ENCODE assay signal across 8 cellular contexts in the genomic region with DNA sequence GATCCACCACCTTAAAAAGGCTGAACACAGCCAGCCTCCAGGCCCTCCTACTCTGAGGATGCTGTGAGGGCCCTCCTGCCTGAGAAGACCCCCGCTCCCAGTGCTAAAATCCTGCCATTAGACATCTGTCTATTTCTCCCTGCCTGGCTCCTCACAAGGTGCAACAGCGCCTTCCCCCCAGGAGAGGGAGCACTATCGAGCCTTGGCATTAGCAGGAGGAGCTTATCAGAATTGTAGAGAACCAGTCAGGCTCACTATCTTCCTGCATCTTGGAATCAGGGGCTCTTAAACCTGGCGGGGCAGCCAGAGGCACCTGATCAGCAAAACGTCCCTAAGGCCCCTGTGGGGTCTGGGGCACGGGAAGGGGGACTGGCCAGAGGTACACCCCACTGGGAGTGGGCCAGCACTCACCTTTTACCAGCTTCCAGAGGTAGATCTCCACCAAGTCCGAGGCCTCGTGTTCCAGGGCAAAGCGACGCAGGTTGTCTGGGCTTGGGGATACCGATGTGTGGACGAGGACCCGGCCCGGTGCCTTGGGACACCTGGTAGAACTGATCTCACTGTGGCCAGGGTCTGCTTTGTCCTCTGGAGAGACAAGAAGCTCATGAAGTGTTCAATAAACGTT. TPM values are rescaled to one million over a fixed set of nuclear protein-coding genes. Genes with fewer than 3 reads are reported as not detected.
DNase-seq lines count a peak whose midpoint lies in the region; ATAC-seq and TF ChIP-seq lines count a peak whose summit lies in the region.

No MANE protein-coding gene starts in this region.

- no peak overlapping the region for H3K9ac ChIP-seq in smooth muscle cell (ENCODE audit: low read depth)

- H3K27me3 ChIP-seq in AG04450 (ENCODE audit: control insufficient read depth, insufficient read depth, low read length), result peaks cover 2% of the 10 kb centered on the region
- no peaks in the 10 kb centered on the region for H3K27me3 ChIP-seq in smooth muscle cell (ENCODE audit: low read depth)

- H3F3A ChIP-seq in smooth muscle cell (ENCODE audit: low read depth), result no peaks in the 10 kb centered on the region

- H4K20me1 ChIP-seq in smooth muscle cell (ENCODE audit: low read depth), result no peaks in the 10 kb centered on the region

- ATAC-seq in GM18511 (IDR thresholded peaks at IDR 0.05; ENCODE audit: unreplicated experiment) (peak; percentile 58), GM19324 (IDR thresholded peaks at IDR 0.05; ENCODE audit: low FRiP score, unreplicated experiment) (no peak)

- no peaks in the 10 kb centered on the region for H3K79me2 ChIP-seq in smooth muscle cell (ENCODE audit: low read depth)

- H2AFZ ChIP-seq in smooth muscle cell (ENCODE audit: low read depth), result no peak overlapping the region

- no peaks in the 10 kb centered on the region for H3K4me1 ChIP-seq in smooth muscle cell (ENCODE audit: low read depth)

- H3K4me3 ChIP-seq in AG04450 (ENCODE audit: low read depth, low read length) (no peak overlapping the region), smooth muscle cell (no peak overlapping the region)

- CTCF ChIA-PET in AG04450 (lab: Charles Lee), result interaction anchor here (0.5 to 8.2 kb wide), 43 partner anchors 8 to 1401 kb away, joined by 3 to 140 read pairs (median 4); partner anchors contain the start of gene CHRDL2

- H3K27ac ChIP-seq in AG04450 (ENCODE audit: low read depth, low read length) (no peak overlapping the region), smooth muscle cell (ENCODE audit: low read depth) (no peak overlapping the region)

- TF ChIP-seq CTCF in AG04450 (IDR thresholded peaks at IDR 0.05; ENCODE audit: low read depth, low read length) (peak; percentile 99), smooth muscle cell (IDR thresholded peaks at IDR 0.05; ENCODE audit: borderline replicate concordance, insufficient read depth, poor library complexity, severe bottlenecking) (peak; percentile 81)

- no peak overlapping the region for H3K4me2 ChIP-seq in smooth muscle cell

- DNase-seq in AG04450 (ENCODE audit: low read depth, low spot score), result peak; percentile 51
- DNase-seq in NCI-H1417 (lab: John Stamatoyannopoulos, UW), result peak; percentile 23 to 71 (median 37)
- peak; percentile 16 for DNase-seq in T-helper 22 cell (ENCODE audit: low read depth)
- peak in 47 of 58 donors; percentile 2 to 68 (median 33) for DNase-seq in anterior cingulate cortex (lab: John Stamatoyannopoulos, UW)
- peak; percentile 84 for DNase-seq in hepatic stellate cell (ENCODE audit: low spot score)
- peak; percentile 15 for DNase-seq in smooth muscle cell (lab: John Stamatoyannopoulos, UW; ENCODE audit: unreplicated experiment)

- POLR2A ChIA-PET in AG04450 (lab: Yijun Ruan, JAX), result interaction anchor here (0.5 to 1.1 kb wide), 3 partner anchors 18 to 66 kb away, joined by 3 to 11 read pairs (median 9); no protein-coding TSS in a partner anchor

- no peaks in the 10 kb centered on the region for H3K36me3 ChIP-seq in smooth muscle cell (ENCODE audit: low read depth)

- no peaks in the 10 kb centered on the region for H3K9me3 ChIP-seq in AG04450 (ENCODE audit: control insufficient read depth, insufficient read depth, low read length)
- no peaks in the 10 kb centered on the region for H3K9me3 ChIP-seq in smooth muscle cell (replicated peaks; ENCODE audit: low read depth)

- WGBS in smooth muscle cell (ENCODE audit: low lambda C conversion rate), result 57% methylated on average over 15 of the region's 15 CpGs

RNA-seq across cellular contexts. Expression of gene CHRDL2, which starts 28.7 kb away (rescaled TPM):
- polyA plus RNA-seq in AG04450 (2011; rRNA removed) (0.88 and 0.91 TPM in 2 replicates), smooth muscle cell (71.4 and 98.6 TPM in 2 replicates)
- polyA minus RNA-seq in AG04450 (2011; rRNA and poly(A)+ RNA removed), result 0.37 and 0.39 TPM in 2 replicates
- 7.3 and 13.8 TPM in 2 replicates for total RNA-seq in smooth muscle cell

RNA-seq across cellular contexts. Expression of gene RNF169, which starts 46.2 kb away (rescaled TPM):
- polyA plus RNA-seq in AG04450 (2011; rRNA removed) (10.0 and 12.3 TPM in 2 replicates), smooth muscle cell (2.2 and 3.2 TPM in 2 replicates)
- 31.4 and 42.4 TPM in 2 replicates for polyA minus RNA-seq in AG04450 (2011; rRNA and poly(A)+ RNA removed)
- 13.6 and 17.6 TPM in 2 replicates for total RNA-seq in smooth muscle cell

Comparison
In these comparisons a context has a peak if more than half of its experiments do, and no peak if none do; other contexts are left out.
1. DNase-seq: peak in every context shown above with its lines; median percentile 84 in hepatic stellate cell; 51 in AG04450; 37 in NCI-H1417; 33 in anterior cingulate cortex; 16 in T-helper 22 cell; 15 in smooth muscle cell.
2. RNA of gene CHRDL2, which starts 28.7 kb away (polyA plus RNA-seq): 71.4 to 98.6 TPM in smooth muscle cell; 0.88 to 0.91 TPM in AG04450; every median in the first group is over 10 times any median in the second.